8 cellular contexts compared by ENCODE assay signal in the genomic region with DNA sequence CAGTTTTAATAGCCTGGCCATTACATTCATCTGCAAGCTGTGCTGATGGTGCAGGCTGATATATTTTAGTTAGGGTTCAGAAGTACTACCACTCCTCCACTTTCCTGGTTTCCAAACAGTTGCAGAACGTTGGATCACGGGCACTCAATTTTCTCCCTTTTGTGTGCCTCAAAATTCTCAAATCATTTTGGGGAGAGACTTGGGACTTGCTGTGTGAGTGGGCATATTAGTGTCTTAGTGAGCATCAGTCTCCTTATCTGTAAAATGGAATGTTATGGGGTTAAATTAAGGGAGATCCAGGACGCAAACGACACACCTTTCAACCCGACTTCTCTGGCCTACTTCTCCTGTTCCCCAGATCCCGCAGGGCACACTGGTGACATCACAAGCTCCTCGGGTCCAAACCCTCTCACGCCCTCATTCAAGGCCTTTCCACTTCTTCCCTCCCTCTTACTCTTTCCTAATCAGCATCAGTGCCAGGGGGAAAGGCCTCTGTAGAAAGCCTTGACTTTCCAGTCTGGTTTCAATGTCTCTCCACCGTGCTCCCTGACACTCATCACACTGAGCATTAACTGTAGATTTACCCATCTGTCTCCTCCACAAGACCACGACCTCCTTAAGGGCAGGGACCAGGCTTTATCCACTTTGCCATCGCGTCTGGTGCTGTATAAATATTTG. TPM values are rescaled to one million over a fixed set of nuclear protein-coding genes. Genes with fewer than 3 reads are reported as not detected.
DNase-seq lines count a peak whose midpoint lies in the region; ATAC-seq and TF ChIP-seq lines count a peak whose summit lies in the region.

No MANE protein-coding gene starts in this region.

- TSS peak; percentile 42 for BruUV-seq in A673 (replicated peaks; lab: Mats Ljungman, UMichigan)

- no peak for ATAC-seq in central memory CD8-positive, alpha-beta T cell (replicated peaks; ENCODE audit: extremely low read depth, poor library complexity, severe bottlenecking)
- peak; percentile 18 for ATAC-seq in left colon
- ATAC-seq in stimulated activated naive CD8-positive, alpha-beta T cell treated with anti-CD3 and anti-CD28 coated beads, Interleukin-15, Interleukin-2, amounts not matched to agents 100 U/mL and 50 U/mL, for 24 hours: no peak
- no peak for ATAC-seq in GM19397 (IDR thresholded peaks at IDR 0.05; ENCODE audit: unreplicated experiment)

- intact Hi-C loops in A673 (cut with micrococcal nuclease; ENCODE audit: unreplicated experiment) (no loop called here), left colon (cut with DNase I, micrococcal nuclease) (loop anchor here in 1 of 2 donors (10.0 kb wide), 1 partner anchor 87 kb away; no protein-coding TSS in a partner anchor)

- peaks cover 43% of the 10 kb centered on the region for H3K4me1 Mint-ChIP-seq in central memory CD8-positive, alpha-beta T cell

- H3K27ac Mint-ChIP-seq in central memory CD8-positive, alpha-beta T cell (ENCODE audit: low read depth): peak overlapping the region; percentile 99

- CTCF ChIA-PET in A673 (lab: Charles Lee): interaction anchor here (0.5 to 1.2 kb wide), 3 partner anchors 11 to 412 kb away, joined by 3 to 4 read pairs (median 3); no protein-coding TSS in a partner anchor

- TF ChIP-seq CTCF in A673 (conservative IDR thresholded peaks at IDR 0.05; ENCODE audit: low read depth, low read length): no peak
- TF ChIP-seq CTCF in GM12865 (IDR thresholded peaks at IDR 0.05; ENCODE audit: insufficient read depth, low read depth, low read length, missing control alignments): no peak

- H3K27ac ChIP-seq in A673 (ENCODE audit: low read depth, low read length, poor library complexity, severe bottlenecking): peak overlapping the region; percentile 93

- H3K4me3 ChIP-seq in A673 (ENCODE audit: low read depth, low read length, poor library complexity, severe bottlenecking): peak overlapping the region; percentile 81
- H3K4me3 ChIP-seq in GM12865 (ENCODE audit: low read depth, low read length): peak overlapping the region; percentile 80

- H3K9me3 ChIP-seq in A673 (ENCODE audit: low read depth, low read length, poor library complexity, severe bottlenecking): no peaks in the 10 kb centered on the region

- H3K4me1 ChIP-seq in A673 (ENCODE audit: insufficient read depth, low read length, poor library complexity, severe bottlenecking): peaks cover 23% of the 10 kb centered on the region

- no peaks in the 10 kb centered on the region for H3K9me3 Mint-ChIP-seq in central memory CD8-positive, alpha-beta T cell

- POLR2A ChIA-PET in A673 (lab: Charles Lee; ENCODE audit: low non-redundant PET): no interaction called here

- no peaks in the 10 kb centered on the region for H3K27me3 Mint-ChIP-seq in central memory CD8-positive, alpha-beta T cell

- H3K36me3 Mint-ChIP-seq in central memory CD8-positive, alpha-beta T cell (ENCODE audit: insufficient read depth): peaks cover 42% of the 10 kb centered on the region

- no peaks in the 10 kb centered on the region for H3K27me3 ChIP-seq in A673 (replicated peaks; ENCODE audit: insufficient read depth, low read depth, low read length, poor library complexity)

- H3K36me3 ChIP-seq in A673 (ENCODE audit: insufficient read depth, low read length, poor library complexity, severe bottlenecking): peaks cover 22% of the 10 kb centered on the region

- DNase-seq in A673 (ENCODE audit: low spot score) (peak; percentile 46), GM12865 (ENCODE audit: low read depth) (peak; percentile 24), OCI-M1 (lab: John Stamatoyannopoulos, UW) (peak; percentile 71), left colon (peak; percentile 50 to 76), NCI-H2029 (lab: John Stamatoyannopoulos, UW) (no peak)
- DNase-seq in central memory CD8-positive, alpha-beta T cell (ENCODE audit: low spot score in 2 of 2): no peak
- peak; percentile 17 for DNase-seq in stimulated activated naive CD8-positive, alpha-beta T cell treated with anti-CD3 and anti-CD28 coated beads, Interleukin-15, Interleukin-2, amounts not matched to agents 100 U/mL and 50 U/mL, for 24 hours

- H3K4me3 Mint-ChIP-seq in central memory CD8-positive, alpha-beta T cell: peak overlapping the region; percentile 97

RNA-seq across cellular contexts. Expression of gene PIGP, which starts 1.2 kb away (rescaled TPM):
- total RNA-seq in A673 (2021): 30.7 and 42.1 TPM in 2 replicates
- 10 to 100 TPM; 18.3 to 25.1 TPM for total RNA-seq in left colon

RNA-seq across cellular contexts. Expression of gene TTC3, which starts 1.4 kb away (rescaled TPM):
- total RNA-seq in A673 (2021) (137 and 140 TPM in 2 replicates), left colon (100 to 1,000 TPM in 1 of 2 donors, 10 to 100 TPM in 1; 99.8 to 106 TPM)

Comparison
In these comparisons a context has a peak if more than half of its experiments do, and no peak if none do; other contexts are left out.
1. DNase-seq: peak in A673 (single experiment), GM12865 (single experiment), OCI-M1 (single experiment), left colon (2 of 2) and stimulated activated naive CD8-positive, alpha-beta T cell treated with anti-CD3 and anti-CD28 coated beads, Interleukin-15, Interleukin-2, amounts not matched to agents 100 U/mL and 50 U/mL, for 24 hours (single experiment); none in central memory CD8-positive, alpha-beta T cell (0 of 2) and NCI-H2029 (single experiment).